19 cellular contexts compared by ENCODE assay signal in the genomic region with DNA sequence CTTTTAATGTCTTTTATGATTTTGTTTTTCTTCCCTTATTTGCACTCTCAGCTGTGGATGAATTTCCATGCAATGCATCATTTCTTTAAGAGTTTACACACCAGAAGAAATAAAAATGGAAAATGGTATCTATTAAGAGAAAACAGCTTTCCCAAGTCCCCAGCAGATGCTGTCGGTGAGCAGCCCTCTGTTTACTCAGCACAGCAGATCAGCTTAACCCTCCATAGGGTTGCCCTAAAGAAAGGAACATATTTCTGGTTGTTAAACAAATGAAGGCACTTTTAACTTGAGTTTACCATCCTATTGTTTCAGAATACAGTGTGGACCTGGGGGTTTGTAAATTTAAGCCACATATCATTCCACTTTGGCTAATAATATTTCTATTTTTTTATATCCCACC.
"Had no signal": no experiment of that assay in that cellular context is flagged by ENCODE, and none has a peak within 500 bp of the region (broad histone marks: within the 10 kb centered on the region; RNA-seq: fewer than 3 reads in every experiment).

No MANE protein-coding gene starts in this region.

- H3K27me3 ChIP-seq: body of pancreas, pancreas, upper lobe of left lung had no signal

- DNase-seq: activated B cell treated with CpG ODN at 0.5 μM for 24 hours; activated CD4-positive, alpha-beta memory T cell treated with anti-CD3 and anti-CD28 coated beads for 36 hours; activated CD4-positive, alpha-beta T cell treated with anti-CD3 and anti-CD28 coated beads for 4 hours; activated naive CD4-positive, alpha-beta T cell; activated naive CD8-positive, alpha-beta T cell treated with anti-CD3 and anti-CD28 coated beads for 36 hours; amygdala; body of pancreas; endodermal cell; foreskin fibroblast; hippocampal formation; islet precursor cell; pancreas; stimulated activated CD4-positive, alpha-beta T cell treated with anti-CD3 and anti-CD28 coated beads, Interleukin-4, amount 100 ng/mL, for 24 hours; upper lobe of left lung had no signal

- ATAC-seq: body of pancreas; left lobe of liver; pancreas; stimulated activated effector memory CD8-positive, alpha-beta T cell treated with anti-CD3 and anti-CD28 coated beads, Interleukin-12 subunit alpha, Interleukin-12 subunit beta, amount 100 ng/mL, for 72 hours had no signal

- H3K27ac ChIP-seq: body of pancreas, epithelial cell of prostate, pancreas, skin epidermis, thoracic aorta, upper lobe of left lung had no signal

- H3K36me3 ChIP-seq: pancreas, thoracic aorta, upper lobe of left lung had no signal

- H3K4me1 ChIP-seq: body of pancreas, pancreas, upper lobe of left lung had no signal

- H3K9me3 ChIP-seq: body of pancreas, pancreas, thoracic aorta, upper lobe of left lung had no signal

- H3K4me3 ChIP-seq: body of pancreas, pancreas, skin epidermis, thoracic aorta, upper lobe of left lung had no signal
